8 cellular contexts compared by ENCODE assay signal in genomic region chr4:185039508-185040273, GRCh38. TPM values are rescaled to one million over a fixed set of nuclear protein-coding genes. Genes with fewer than 3 reads are reported as not detected.
DNase-seq lines count a peak whose midpoint lies in the region; ATAC-seq, FAIRE-seq and TF ChIP-seq lines count a peak whose summit lies in the region.

No MANE protein-coding gene starts in this region.

- no peaks in the 10 kb centered on the region for H3K79me2 ChIP-seq in HepG2 (ENCODE audit: insufficient read depth, low read length)

- H3K36me3 ChIP-seq in HepG2 (replicated peaks in 1 of 2; ENCODE audit: control insufficient read depth in 1 of 2, insufficient read depth in 2 of 2, low read length in 2 of 2): no peaks in the 10 kb centered on the region

- peak overlapping the region; percentile 21 for H3K4me2 ChIP-seq in HepG2 (ENCODE audit: low read depth, low read length)

- no peak for TF ChIP-seq EP300 in HepG2 (IDR thresholded peaks at IDR 0.05; ENCODE audit: low read depth in 2 of 2, low read length in 2 of 2)
- TF ChIP-seq EP300 in HepG2 (CRISPR knock-in tag; IDR thresholded peaks at IDR 0.05; ENCODE audit: borderline replicate concordance): no peak

- H3K9me3 ChIP-seq in HepG2 (ENCODE audit: low read length): peaks cover 8% of the 10 kb centered on the region; the same call in 1 of the 2 replicates

- TF ChIP-seq CTCF in HFF-Myc (IDR thresholded peaks at IDR 0.05; ENCODE audit: low read depth, low read length, missing control alignments) (peak; percentile 70), HepG2 (CRISPR knock-in tag; IDR thresholded peaks at IDR 0.05) (peak; percentile 74)

- no peak overlapping the region for H3K27ac ChIP-seq in HepG2 (ENCODE audit: extremely low read length, insufficient read depth, low read length)

- peak; percentile 46 for DNase-seq in NCI-H1436 (lab: John Stamatoyannopoulos, UW)
- no peak for DNase-seq in NCI-H1436 treated with DMSO at 0.1 percent for 48 hours (lab: John Stamatoyannopoulos, UW)
- DNase-seq in HFF-Myc (ENCODE audit: extremely low read depth, low read depth): peak; percentile 16
- DNase-seq in NCI-H1694 treated with DMSO at 0.1 percent for 48 hours (lab: John Stamatoyannopoulos, UW): peak; percentile 45
- DNase-seq in UCSD-AML1 (lab: John Stamatoyannopoulos, UW; ENCODE audit: unreplicated experiment): peak; percentile 35
- peak; percentile 21 to 25 for DNase-seq in central memory CD8-positive, alpha-beta T cell (ENCODE audit: low spot score in 2 of 2)
- peak; percentile 30 for DNase-seq in HepG2 (ENCODE audit: low spot score)

- no peaks in the 10 kb centered on the region for H3K36me3 Mint-ChIP-seq in central memory CD8-positive, alpha-beta T cell (ENCODE audit: insufficient read depth)
- H3K36me3 Mint-ChIP-seq in stimulated activated memory B cell treated with anti-CD40 and anti-IgM and Interleukin-4, amounts not matched to agents 10 μg/mL and 1 μg/mL and 100 μg/mL, for 72 hours: no peaks in the 10 kb centered on the region

- no peak overlapping the region for H2AFZ ChIP-seq in HepG2 (ENCODE audit: low read length)

- POLR2A ChIA-PET in HepG2 (lab: Yijun Ruan, JAX): interaction anchor here (0.9 to 1.0 kb wide), 2 partner anchors 57 to 103 kb away, joined by 3 to 5 read pairs; partner anchors contain the start of gene SLC25A4

- peaks cover 0 to 15% of the 10 kb centered on the region in 2 experiments; a peak in 1 of 5 replicates for H3K27me3 ChIP-seq in HepG2 (ENCODE audit: control insufficient read depth in 1 of 2, insufficient read depth in 2 of 2, low read length in 2 of 2)

- FAIRE-seq in HepG2 (lab: Jason Lieb, UNC): peak; percentile 60

- peaks cover 50% of the 10 kb centered on the region for H3K27me3 Mint-ChIP-seq in central memory CD8-positive, alpha-beta T cell
- peaks cover 28% of the 10 kb centered on the region for H3K27me3 Mint-ChIP-seq in stimulated activated memory B cell treated with anti-CD40 and anti-IgM and Interleukin-4, amounts not matched to agents 10 μg/mL and 1 μg/mL and 100 μg/mL, for 72 hours

- no peaks in the 10 kb centered on the region for H3K9me3 Mint-ChIP-seq in central memory CD8-positive, alpha-beta T cell
- H3K9me3 Mint-ChIP-seq in stimulated activated memory B cell treated with anti-CD40 and anti-IgM and Interleukin-4, amounts not matched to agents 10 μg/mL and 1 μg/mL and 100 μg/mL, for 72 hours: no peaks in the 10 kb centered on the region

- ATAC-seq in central memory CD8-positive, alpha-beta T cell (replicated peaks; ENCODE audit: extremely low read depth, poor library complexity, severe bottlenecking): peak; percentile 65
- peak; percentile 77 for ATAC-seq in HepG2
- ATAC-seq in stimulated activated memory B cell treated with anti-CD40 and anti-IgM and Interleukin-4, amounts not matched to agents 10 μg/mL and 1 μg/mL and 100 μg/mL, for 72 hours: peak; percentile 52

- TF ChIP-seq RAD21 in HepG2 (CRISPR knock-in tag; IDR thresholded peaks at IDR 0.05): peak; percentile 37; the same call in 1 of the 2 replicates

- no peak for TF ChIP-seq POLR2A in HepG2 (IDR thresholded peaks at IDR 0.05; ENCODE audit: insufficient read depth in 1 of 2, low read depth in 2 of 2, low read length in 2 of 2)

- no peaks in the 10 kb centered on the region for H4K20me1 ChIP-seq in HepG2 (ENCODE audit: insufficient read depth, low read length)

- peaks cover 7% of the 10 kb centered on the region for H3K4me1 Mint-ChIP-seq in central memory CD8-positive, alpha-beta T cell
- peaks cover 16% of the 10 kb centered on the region for H3K4me1 Mint-ChIP-seq in stimulated activated memory B cell treated with anti-CD40 and anti-IgM and Interleukin-4, amounts not matched to agents 10 μg/mL and 1 μg/mL and 100 μg/mL, for 72 hours

- in situ Hi-C loops in HepG2 (cut with HindIII; ENCODE audit: extremely low pct_ligation_motif_present, low pct_unique_long_range_greater_than_20kb): loop anchor here (5.0 to 25.0 kb wide), 2 partner anchors 98 to 998 kb away; no protein-coding TSS in a partner anchor

- H3K9ac ChIP-seq in HepG2 (ENCODE audit: insufficient read depth, low read depth, low read length): no peak overlapping the region

- CTCF ChIA-PET in HepG2 (lab: Yijun Ruan, JAX; ENCODE audit: low intra/inter-chr PET ratio, low total read pairs): interaction anchor here (2.5 to 4.2 kb wide), 2 partner anchors 56 to 95 kb away, joined by 19 to 32 read pairs; no protein-coding TSS in a partner anchor

- 14% methylated on average over 15 of the region's 15 CpGs for WGBS in HepG2 (ENCODE audit: low lambda C conversion rate)

- intact Hi-C loops in HepG2 (cut with micrococcal nuclease; ENCODE audit: unreplicated experiment): loop anchor here (1.0 kb wide), 2 partner anchors 57 to 95 kb away; no protein-coding TSS in a partner anchor

- BruUV-seq in HepG2 (replicated peaks; lab: Mats Ljungman, UMichigan): no TSS peak

- H3K4me1 ChIP-seq in HepG2 (ENCODE audit: insufficient read depth, low read length): 0 out of 2 replicates have a peak, but pooled peaks cover 6% of the 10 kb centered on the region

- H3K4me3 ChIP-seq in HFF-Myc (replicated peaks; ENCODE audit: low read depth, low read length) (no peak overlapping the region), HepG2 (replicated peaks in 1 of 3; ENCODE audit: insufficient read depth in 1 of 3, low read depth in 2 of 3, low read length in 3 of 3) (0 out of 6 replicates have a peak overlapping the region, but pooled peaks of 1 of the 3 experiments have one; percentile 15)

- peak overlapping the region; percentile 35 for H3K4me3 Mint-ChIP-seq in central memory CD8-positive, alpha-beta T cell
- H3K4me3 Mint-ChIP-seq in stimulated activated memory B cell treated with anti-CD40 and anti-IgM and Interleukin-4, amounts not matched to agents 10 μg/mL and 1 μg/mL and 100 μg/mL, for 72 hours: no peak overlapping the region

- no peak overlapping the region for H3K27ac Mint-ChIP-seq in central memory CD8-positive, alpha-beta T cell (ENCODE audit: low read depth)
- no peak overlapping the region for H3K27ac Mint-ChIP-seq in stimulated activated memory B cell treated with anti-CD40 and anti-IgM and Interleukin-4, amounts not matched to agents 10 μg/mL and 1 μg/mL and 100 μg/mL, for 72 hours

TF ChIP-seq in HepG2, 621 proteins besides CTCF, POLR2A, EP300 and RAD21:
- no peak for TF ChIP-seq RBFOX2 (IDR thresholded peaks at IDR 0.05; ENCODE audit: low read depth, low read length)
- TF ChIP-seq SMC3 (IDR thresholded peaks at IDR 0.05; ENCODE audit: low read length): peak; percentile 79
- TF ChIP-seq STAG1 (CRISPR knock-in tag; IDR thresholded peaks at IDR 0.05): peak; percentile 61
- TF ChIP-seq ZNF713 (CRISPR knock-in tag; IDR thresholded peaks at IDR 0.05): no peak
- no peak for TF ChIP-seq ZNF556 (CRISPR knock-in tag; IDR thresholded peaks at IDR 0.05; ENCODE audit: borderline replicate concordance)
- TF ChIP-seq ZNF276 (CRISPR knock-in tag; IDR thresholded peaks at IDR 0.05; ENCODE audit: low read depth): peak; percentile 66; the same call in 1 of the 2 replicates
- peak in 1 of 2 experiments; percentile 77; a peak in 2 of 4 replicates for TF ChIP-seq ATF4 (CRISPR knock-in tag; IDR thresholded peaks at IDR 0.05)
TF ChIP-seq in HepG2: peak in this region for 4.

RNA-seq across cellular contexts. Expression of gene HELT, which starts 21.4 kb away (rescaled TPM):
- not detected in 2 replicates for total RNA-seq in HepG2 (2016; rRNA removed; fragmentation: Illumina TruSeq; extraction: Trizol)
- not detected in 2 replicates for total RNA-seq in HepG2 (2016; cell fraction: cytosol; rRNA removed; fragmentation: Illumina TruSeq; extraction: Trizol; ENCODE audit: low read depth)
- total RNA-seq in HepG2 (2016; cell fraction: insoluble cytoplasmic fraction; rRNA removed; fragmentation: Illumina TruSeq; extraction: Trizol): not detected in 2 replicates
- total RNA-seq in HepG2 (2016; cell fraction: membrane; rRNA removed; fragmentation: Illumina TruSeq; extraction: Trizol): not detected in 2 replicates
- not detected in 2 replicates for total RNA-seq in HepG2 (2016; cell fraction: nucleus; rRNA removed; fragmentation: Illumina TruSeq; extraction: Trizol)
- polyA plus RNA-seq in HepG2 (2011; rRNA removed): not detected in 2 replicates
- polyA plus RNA-seq in HepG2 (2011; cell fraction: cytosol; rRNA removed): not detected in 2 replicates
- polyA plus RNA-seq in HepG2 (2011; cell fraction: nucleus; rRNA removed): not detected in 2 replicates
- not detected in 2 replicates for polyA plus RNA-seq in HepG2 (2012)
- polyA plus RNA-seq in HepG2 (2016; cell fraction: cytosol; fragmentation: Illumina TruSeq; extraction: Trizol; ENCODE audit: low read depth): not detected in 2 replicates
- not detected in 2 replicates for polyA plus RNA-seq in HepG2 (2016; cell fraction: insoluble cytoplasmic fraction; fragmentation: Illumina TruSeq; extraction: Trizol; ENCODE audit: low read depth)
- not detected in 2 replicates for polyA plus RNA-seq in HepG2 (2016; cell fraction: membrane; fragmentation: Illumina TruSeq; extraction: Trizol; ENCODE audit: low read depth)
- not detected in 2 replicates for polyA plus RNA-seq in HepG2 (2016; cell fraction: nucleus; fragmentation: Illumina TruSeq; extraction: Trizol; ENCODE audit: insufficient read depth, low read depth)
- not detected in 2 replicates for polyA minus RNA-seq in HepG2 (2011; rRNA and poly(A)+ RNA removed; ENCODE audit: low replicate concordance)
- polyA minus RNA-seq in HepG2 (2011; cell fraction: cytosol; rRNA and poly(A)+ RNA removed): not detected in 2 replicates
- polyA minus RNA-seq in HepG2 (2011; cell fraction: nucleus; rRNA and poly(A)+ RNA removed): not detected in 2 replicates
